In the genomic region with DNA sequence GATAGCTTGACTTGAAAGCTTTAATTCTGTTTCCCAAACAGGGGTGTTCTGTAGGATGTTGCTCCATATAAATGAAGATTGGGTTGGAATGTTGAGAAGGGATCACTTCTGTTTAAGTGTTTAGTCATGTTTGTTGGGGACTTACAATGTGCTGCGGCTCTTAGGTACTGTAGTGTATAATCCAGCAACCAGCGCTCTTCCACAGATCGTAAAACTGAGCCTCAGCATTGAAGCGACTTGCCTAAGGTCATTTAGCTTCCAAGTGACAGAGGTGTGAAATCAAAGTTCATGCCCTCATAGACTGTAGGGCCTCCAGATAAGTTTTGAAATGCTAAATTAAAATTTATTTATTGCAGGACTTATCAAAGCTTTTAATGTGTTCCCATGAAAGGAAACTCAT, we compare ENCODE assay signal across 11 cellular contexts. TPM values are rescaled to one million over a fixed set of nuclear protein-coding genes. Genes with fewer than 3 reads are reported as not detected.
DNase-seq lines count a peak whose midpoint lies in the region; ATAC-seq, FAIRE-seq and TF ChIP-seq lines count a peak whose summit lies in the region.
"Had no signal": no experiment of that assay in that cellular context is flagged by ENCODE, and none has a peak within 500 bp of the region (broad histone marks: within the 10 kb centered on the region; RNA-seq: fewer than 3 reads in every experiment).

No MANE protein-coding gene starts in this region.

- DNase-seq in BJ (ENCODE audit: low read depth) = no peak
- no peak for DNase-seq in HFF-Myc (ENCODE audit: extremely low read depth, low read depth)
- DNase-seq in GM12878 (ENCODE audit: low read depth, low spot score) = no peak
- DNase-seq in naive thymus-derived CD4-positive, alpha-beta T cell = no peak
- DNase-seq in left lobe of liver (ENCODE audit: low spot score) = no peak
- DNase-seq in GM10266 (ENCODE audit: extremely low spot score) = no peak
- no peak for DNase-seq in adrenal gland
- DNase-seq: effector memory CD4-positive, alpha-beta T cell; midbrain; NCI-H510A treated with DMSO at 0.1 percent for 48 hours had no signal

- TF ChIP-seq POLR2A in GM12878 (IDR thresholded peaks at IDR 0.05; ENCODE audit: low read depth, low read length) = no peak
- no peak for TF ChIP-seq POLR2A in adrenal gland (IDR thresholded peaks at IDR 0.05)

- peaks cover 4% of the 10 kb centered on the region; the same call in 1 of the 2 replicates for H4K20me1 ChIP-seq in GM12878 (ENCODE audit: control insufficient read depth, insufficient read depth)

- peak overlapping the region; percentile 93 for H3K4me2 ChIP-seq in GM12878 (ENCODE audit: control insufficient read depth, insufficient read depth)

- no peaks in the 10 kb centered on the region for H3K27me3 ChIP-seq in BJ (ENCODE audit: control insufficient read depth, insufficient read depth, low read length)
- H3K27me3 ChIP-seq in GM12878 (replicated peaks in 1 of 2; ENCODE audit: control insufficient read depth in 2 of 2, insufficient read depth in 2 of 2, low read length in 1 of 2) = no peaks in the 10 kb centered on the region
- H3K27me3 ChIP-seq in naive thymus-derived CD4-positive, alpha-beta T cell (ENCODE audit: control insufficient read depth in 2 of 2, insufficient read depth in 2 of 2, low read length in 2 of 2) = peaks cover 0 to 4% of the 10 kb centered on the region in 2 donors
- H3K27me3 ChIP-seq in adrenal gland = peaks cover 7% of the 10 kb centered on the region

- peaks cover 18 to 27% (median 21%) of the 10 kb centered on the region in 5 donors for H3K27me3 Mint-ChIP-seq in naive thymus-derived CD4-positive, alpha-beta T cell

- peaks cover 25% of the 10 kb centered on the region for H3K4me1 ChIP-seq in GM12878 (ENCODE audit: control insufficient read depth, insufficient read depth, low read length)
- H3K4me1 ChIP-seq in naive thymus-derived CD4-positive, alpha-beta T cell (ENCODE audit: control insufficient read depth in 2 of 2, insufficient read depth in 2 of 2, low read length in 2 of 2) = peaks cover 35 to 38% of the 10 kb centered on the region in 2 donors
- H3K4me1 ChIP-seq in adrenal gland (replicated peaks in 1 of 2) = peaks cover 11 to 44% of the 10 kb centered on the region in 2 donors

- peaks cover 0 to 4% (median 0%) of the 10 kb centered on the region in 11 donors for H3K9me3 Mint-ChIP-seq in naive thymus-derived CD4-positive, alpha-beta T cell

- no peaks in the 10 kb centered on the region for H3K36me3 ChIP-seq in BJ (ENCODE audit: control insufficient read depth, insufficient read depth, low read length)
- H3K36me3 ChIP-seq in GM12878 (ENCODE audit: control insufficient read depth in 2 of 2, insufficient read depth in 2 of 2, low read length in 1 of 2) = no peaks in the 10 kb centered on the region
- peaks cover 0 to 7% (median 0%) of the 10 kb centered on the region in 3 experiments for H3K36me3 ChIP-seq in naive thymus-derived CD4-positive, alpha-beta T cell (ENCODE audit: control insufficient read depth in 2 of 3, insufficient read depth in 3 of 3, low read length in 3 of 3)
- H3K36me3 ChIP-seq in adrenal gland (replicated peaks in 1 of 2) = no peaks in the 10 kb centered on the region

- H3K36me3 Mint-ChIP-seq in naive thymus-derived CD4-positive, alpha-beta T cell = peaks cover 0 to 5% (median 0%) of the 10 kb centered on the region in 5 donors

- no peak for ATAC-seq in GM12878
- no peak for ATAC-seq in naive thymus-derived CD4-positive, alpha-beta T cell
- no peak for ATAC-seq in GM21619 (IDR thresholded peaks at IDR 0.05; ENCODE audit: unreplicated experiment)
- ATAC-seq in left lobe of liver = no peak

- intact Hi-C loops in GM12878 (cut with micrococcal nuclease; ENCODE audit: unreplicated experiment) = loop anchor here (5.0 kb wide), 2 partner anchors 284 to 421 kb away; a partner anchor contains a TSS
- intact Hi-C loops in naive thymus-derived CD4-positive, alpha-beta T cell (cut with micrococcal nuclease) = loop anchor here in 1 of 2 donors (10.0 kb wide), 2 partner anchors 786 to 1284 kb away; a partner anchor contains a TSS
- intact Hi-C loops in adrenal gland (cut with DNase I) = no loop called here

- H2AFZ ChIP-seq in GM12878 (ENCODE audit: control insufficient read depth, low read depth, low read length) = no peak overlapping the region

- POLR2A ChIA-PET in BJ (lab: Charles Lee) = no interaction called here
- POLR2A ChIA-PET in GM12878 (lab: Charles Lee) = interaction anchor here (1.1 to 5.0 kb wide), 5 partner anchors 74 to 105 kb away, joined by 3 to 38 read pairs (median 4); a partner anchor contains a TSS
- POLR2A ChIA-PET in naive thymus-derived CD4-positive, alpha-beta T cell (lab: Charles Lee) = interaction anchor here (0.7 to 1.6 kb wide), 2 partner anchors 106 to 1904 kb away, joined by 3 to 5 read pairs; a partner anchor contains a TSS

- H3K27ac Mint-ChIP-seq in naive thymus-derived CD4-positive, alpha-beta T cell = peak overlapping the region in 7 of 9 donors; percentile 25 to 95 (median 87)

- RAD21 ChIA-PET in GM12878 (lab: Charles Lee; ENCODE audit: unreplicated experiment) = interaction anchor here (0.8 to 1.5 kb wide), 4 partner anchors 73 to 163 kb away, joined by 3 to 4 read pairs (median 3); a partner anchor contains a TSS

- peak overlapping the region; percentile 16 for H3K4me3 ChIP-seq in BJ (ENCODE audit: low read depth, low read length)
- peak overlapping the region; percentile 72 for H3K4me3 ChIP-seq in HFF-Myc (replicated peaks; ENCODE audit: low read depth, low read length)
- H3K4me3 ChIP-seq in GM12878 = peak overlapping the region; percentile 95
- no peak overlapping the region for H3K4me3 ChIP-seq in naive thymus-derived CD4-positive, alpha-beta T cell (ENCODE audit: low read length)
- no peak overlapping the region for H3K4me3 ChIP-seq in adrenal gland

- H3K9me3 ChIP-seq in GM12878 (replicated peaks; ENCODE audit: control insufficient read depth, insufficient read depth, low read length) (no peaks in the 10 kb centered on the region), adrenal gland (replicated peaks in 1 of 3) (no peaks in the 10 kb centered on the region)
- no peaks in the 10 kb centered on the region for H3K9me3 ChIP-seq in naive thymus-derived CD4-positive, alpha-beta T cell (ENCODE audit: control insufficient read depth in 2 of 3, low read length in 3 of 3)

- CTCF ChIA-PET in BJ (lab: Yijun Ruan, JAX) = interaction anchor here (0.8 to 1.4 kb wide), 4 partner anchors 21 to 421 kb away, joined by 3 read pairs; no protein-coding TSS in a partner anchor
- CTCF ChIA-PET in GM12878 (lab: Yijun Ruan, JAX) = interaction anchor here (0.7 to 2.1 kb wide), 6 partner anchors 24 to 424 kb away, joined by 3 to 7 read pairs (median 4); a partner anchor contains a TSS
- CTCF ChIA-PET in naive thymus-derived CD4-positive, alpha-beta T cell (lab: Charles Lee) = no interaction called here

- H3K4me3 Mint-ChIP-seq in naive thymus-derived CD4-positive, alpha-beta T cell = peak overlapping the region; percentile 30 to 100 (median 96)

- SMC1A ChIA-PET in GM12878 (lab: Charles Lee; ENCODE audit: uncharacterized antibody, unreplicated experiment) = interaction anchor here (1.0 to 5.6 kb wide), 5 partner anchors 16 to 103 kb away, joined by 3 to 38 read pairs (median 3); a partner anchor contains a TSS

- TF ChIP-seq CTCF in BJ (IDR thresholded peaks at IDR 0.05; ENCODE audit: insufficient read depth, low read depth, low read length) = no peak
- TF ChIP-seq CTCF in HFF-Myc (IDR thresholded peaks at IDR 0.05; ENCODE audit: low read depth, low read length, missing control alignments) = no peak
- no peak for TF ChIP-seq CTCF in GM12878 (IDR thresholded peaks at IDR 0.05 in 2 of 3, conservative IDR thresholded peaks at IDR 0.05 in 1 of 3; ENCODE audit: control insufficient read depth in 2 of 3, extremely low read depth in 1 of 3, insufficient read depth in 1 of 3, low read depth in 3 of 3, low read length in 3 of 3)
- TF ChIP-seq CTCF in GM10266 (IDR thresholded peaks at IDR 0.05; ENCODE audit: control insufficient read depth, insufficient read depth, low read depth, missing control alignments) = no peak
- TF ChIP-seq CTCF in adrenal gland (IDR thresholded peaks at IDR 0.05) = no peak

- no peak for FAIRE-seq in GM12878 (lab: Jason Lieb, UNC)

- H3K9ac ChIP-seq in GM12878 (ENCODE audit: control insufficient read depth, insufficient read depth, low read length) = 0 out of 2 replicates have a peak overlapping the region, but pooled peaks have one; percentile 87

- TF ChIP-seq RAD21 in GM12878 (IDR thresholded peaks at IDR 0.05; ENCODE audit: insufficient read depth, low read depth, low read length) = no peak

- peaks cover 66% of the 10 kb centered on the region for H3K79me2 ChIP-seq in GM12878 (ENCODE audit: control insufficient read depth, insufficient read depth, low read length)

- TF ChIP-seq EP300 in GM12878 (IDR thresholded peaks at IDR 0.05; ENCODE audit: borderline replicate concordance in 1 of 2, control insufficient read depth in 1 of 2, low read depth in 2 of 2, low read length in 2 of 2) = no peak

- peak overlapping the region; percentile 20; the same call in 1 of the 2 replicates for H3K27ac ChIP-seq in GM12878 (ENCODE audit: control insufficient read depth, insufficient read depth)
- H3K27ac ChIP-seq in naive thymus-derived CD4-positive, alpha-beta T cell (ENCODE audit: low read depth, low read length) = no peak overlapping the region
- H3K27ac ChIP-seq in adrenal gland = no peak overlapping the region

- H3K4me1 Mint-ChIP-seq in naive thymus-derived CD4-positive, alpha-beta T cell = peaks cover 39 to 80% (median 73%) of the 10 kb centered on the region in 7 donors

- no TSS peak for BruUV-seq in GM12878 (replicated peaks; lab: Mats Ljungman, UMichigan)

- WGBS in GM12878 (ENCODE audit: insufficient coverage, insufficient replicate concordance, low lambda C conversion rate, missing lambda C conversion rate) = 83% methylated on average over 4 of the region's 4 CpGs
- 71 to 82% (median 74%) methylated on average over 4 of the region's 4 CpGs for WGBS in adrenal gland, 4 donors

- in situ Hi-C loops in GM12878 (cut with MboI) = no loop called here

RNA-seq across cellular contexts. Expression of a gene that starts 1.8 kb away (rescaled TPM):
- polyA plus RNA-seq in BJ (2011; rRNA removed) (49.2 and 56.2 TPM in 2 replicates), GM12878 (2011; rRNA removed) (40.6 and 41.2 TPM in 2 replicates), GM12878 (2014; fragmentation: Illumina TruSeq; extraction: Trizol) (31.6 and 32.0 TPM in 2 replicates), GM12878 (2014; fragmentation: Nextera tagmentation; extraction: Ambion mirVana) (10 to 100 TPM; 15.4 to 21.8 TPM), GM12878 (2014; rRNA removed) (27.9 and 36.3 TPM in 2 replicates), GM12878 (2016; fragmentation: Nextera tagmentation; extraction: Ambion mirVana) (10 to 100 TPM; 38.9 to 40.7 TPM), adrenal gland (10 to 100 TPM; 15.8 to 24.9 (median 17.1) TPM)
- 24.1 and 45.8 TPM in 2 replicates for polyA minus RNA-seq in BJ (2011; rRNA and poly(A)+ RNA removed)
- total RNA-seq in GM12878 (2013; cell fraction: nucleolus; rRNA removed) = 37.7 and 37.9 TPM in 2 replicates
- total RNA-seq in GM12878 (2014; rRNA removed) (32.5 and 39.1 TPM in 2 replicates), GM12878 (2014; rRNA removed; fragmentation: Illumina TruSeq; extraction: Trizol) (29.4 and 30.6 TPM in 2 replicates), GM12878 (2021) (36.2 and 36.5 TPM in 2 replicates), left lobe of liver (11.3 TPM), adrenal gland (10 to 100 TPM; 22.3 to 40.9 (median 24.3) TPM)
- polyA plus RNA-seq in GM12878 (2011; ENCODE audit: low read depth) = 24.3 TPM
- 43.4 and 44.3 TPM in 2 replicates for polyA plus RNA-seq in GM12878 (2011; cell fraction: cytosol; rRNA removed)
- polyA plus RNA-seq in GM12878 (2011; cell fraction: nucleus; rRNA removed) = 29.1 and 37.5 TPM in 2 replicates
- polyA plus RNA-seq in GM12878 (2012) = 30.5 and 35.4 TPM in 2 replicates
- 45.4 and 55.8 TPM in 2 replicates for polyA minus RNA-seq in GM12878 (2011; rRNA and poly(A)+ RNA removed)
- polyA minus RNA-seq in GM12878 (2011; cell fraction: cytosol; rRNA and poly(A)+ RNA removed) = 12.8 and 13.8 TPM in 2 replicates
- 10.4 and 14.9 TPM in 2 replicates for polyA minus RNA-seq in GM12878 (2011; cell fraction: nucleus; rRNA and poly(A)+ RNA removed)
- 10 to 100 TPM; 21.9 to 34.5 (median 25.4) TPM for total RNA-seq in naive thymus-derived CD4-positive, alpha-beta T cell
- polyA plus RNA-seq in naive thymus-derived CD4-positive, alpha-beta T cell = 10 to 100 TPM; 49.8 to 66.2 TPM

RNA-seq across cellular contexts. Expression of a gene that starts 13.4 kb away (rescaled TPM):
- polyA plus RNA-seq in BJ (2011; rRNA removed) (not detected in 2 replicates), GM12878 (2011; rRNA removed) (0.17 and 1.0 TPM in 2 replicates), GM12878 (2014; fragmentation: Illumina TruSeq; extraction: Trizol) (0.43 TPM in 2 replicates), GM12878 (2014; fragmentation: Nextera tagmentation; extraction: Ambion mirVana) (under 1 TPM in 1 of 2 experiments, not detected in 1; 0.20 TPM), GM12878 (2014; rRNA removed) (not detected in 2 replicates), GM12878 (2016; fragmentation: Nextera tagmentation; extraction: Ambion mirVana) (under 1 TPM; 0.30 to 0.37 TPM), adrenal gland (not detected)
- polyA minus RNA-seq in BJ (2011; rRNA and poly(A)+ RNA removed) = not detected in 2 replicates
- not detected in 2 replicates for total RNA-seq in GM12878 (2013; cell fraction: nucleolus; rRNA removed)
- total RNA-seq in GM12878 (2014; rRNA removed) (not detected in 2 replicates), GM12878 (2014; rRNA removed; fragmentation: Illumina TruSeq; extraction: Trizol) (0.37 and 0.54 TPM in 2 replicates), GM12878 (2021) (not detected in 2 replicates), left lobe of liver (not detected), adrenal gland (not detected)
- polyA plus RNA-seq in GM12878 (2011; ENCODE audit: low read depth) = not detected
- 0.33 and 0.70 TPM in 2 replicates for polyA plus RNA-seq in GM12878 (2011; cell fraction: cytosol; rRNA removed)
- 0.40 TPM in 1 of 2 replicates, not detected in the other for polyA plus RNA-seq in GM12878 (2011; cell fraction: nucleus; rRNA removed)
- 0.32 and 0.63 TPM in 2 replicates for polyA plus RNA-seq in GM12878 (2012)
- 0.26 TPM in 1 of 2 replicates, not detected in the other for polyA minus RNA-seq in GM12878 (2011; rRNA and poly(A)+ RNA removed)
- polyA minus RNA-seq in GM12878 (2011; cell fraction: cytosol; rRNA and poly(A)+ RNA removed) = not detected in 2 replicates
- polyA minus RNA-seq in GM12878 (2011; cell fraction: nucleus; rRNA and poly(A)+ RNA removed) = 1.2 TPM in 1 of 2 replicates, not detected in the other
- total RNA-seq in naive thymus-derived CD4-positive, alpha-beta T cell = not detected
- not detected for polyA plus RNA-seq in naive thymus-derived CD4-positive, alpha-beta T cell

Comparison
In these comparisons a context has a peak if more than half of its experiments do, and no peak if none do; other contexts are left out.
1. H3K4me3 ChIP-seq: peak in BJ (single experiment), HFF-Myc (single experiment) and GM12878 (single experiment); none in naive thymus-derived CD4-positive, alpha-beta T cell (single experiment) and adrenal gland (0 of 4).